Comparison of ENCODE assay signal across 20 cellular contexts in genomic region chr11:26048271-26048670, GRCh38.
DNase-seq lines count a peak whose midpoint lies in the region; ATAC-seq lines count a peak whose summit lies in the region.
"Had no signal": no experiment of that assay in that cellular context is flagged by ENCODE, and none has a peak within 500 bp of the region (broad histone marks: within the 10 kb centered on the region; RNA-seq: fewer than 3 reads in every experiment).

No MANE protein-coding gene starts in this region.

- intact Hi-C loops in Right ventricle myocardium inferior (cut with DNase I), result no loop called here
- intact Hi-C loops in cardiac septum (cut with DNase I), result no loop called here
- intact Hi-C loops in Right ventricle myocardium superior (cut with DNase I), result no loop called here
- intact Hi-C loops in left ventricle myocardium superior (cut with micrococcal nuclease), result no loop called here

- no peak for DNase-seq in Right ventricle myocardium inferior (ENCODE audit: missing footprints)
- DNase-seq in cardiac septum (ENCODE audit: low spot score), result no peak
- DNase-seq in Right ventricle myocardium superior, result no peak
- DNase-seq in left ventricle myocardium superior, result no peak
- DNase-seq in DMS153 (lab: John Stamatoyannopoulos, UW), result no peak
- DNase-seq: 8988T; ACHN; C1 segment of cervical spinal cord; Calu3; CD4-positive, alpha-beta T cell; DMS 273 treated with DMSO at 0.1 percent for 48 hours; DMS79 treated with DMSO at 0.1 percent for 48 hours; EL; GDM1; GM23248; H9; IMR-90 had no signal

- peak; percentile 96 for ATAC-seq in Right ventricle myocardium inferior
- ATAC-seq in Right ventricle myocardium superior (ENCODE audit: poor library complexity), result peak; percentile 95
- peak; percentile 98 for ATAC-seq in left ventricle myocardium superior
- no peak for ATAC-seq in GM18867 (IDR thresholded peaks at IDR 0.05; ENCODE audit: unreplicated experiment)
- ATAC-seq in GM21737 (IDR thresholded peaks at IDR 0.05; ENCODE audit: unreplicated experiment), result no peak
- no peak for ATAC-seq in HG02678 (IDR thresholded peaks at IDR 0.05; ENCODE audit: unreplicated experiment)

Comparison
In these comparisons a context has a peak if more than half of its experiments do, and no peak if none do; other contexts are left out.
1. ATAC-seq: peak in Right ventricle myocardium inferior (single experiment), Right ventricle myocardium superior (single experiment) and left ventricle myocardium superior (single experiment); none in GM18867 (single experiment), GM21737 (single experiment) and HG02678 (single experiment).